1 cellular context compared by ENCODE assay signal in genomic region chr2:20302019-20302418, GRCh38.
TF ChIP-seq lines count a peak whose summit lies in the region.

No MANE protein-coding gene starts in this region.

TF ChIP-seq in SK-N-SH treated with all-trans-retinoic acid at 6 μM for 48 hours, 23 proteins besides CTCF, POLR2A, EP300 and RAD21 (continued from another document):
- TF ChIP-seq, protein P1, sequence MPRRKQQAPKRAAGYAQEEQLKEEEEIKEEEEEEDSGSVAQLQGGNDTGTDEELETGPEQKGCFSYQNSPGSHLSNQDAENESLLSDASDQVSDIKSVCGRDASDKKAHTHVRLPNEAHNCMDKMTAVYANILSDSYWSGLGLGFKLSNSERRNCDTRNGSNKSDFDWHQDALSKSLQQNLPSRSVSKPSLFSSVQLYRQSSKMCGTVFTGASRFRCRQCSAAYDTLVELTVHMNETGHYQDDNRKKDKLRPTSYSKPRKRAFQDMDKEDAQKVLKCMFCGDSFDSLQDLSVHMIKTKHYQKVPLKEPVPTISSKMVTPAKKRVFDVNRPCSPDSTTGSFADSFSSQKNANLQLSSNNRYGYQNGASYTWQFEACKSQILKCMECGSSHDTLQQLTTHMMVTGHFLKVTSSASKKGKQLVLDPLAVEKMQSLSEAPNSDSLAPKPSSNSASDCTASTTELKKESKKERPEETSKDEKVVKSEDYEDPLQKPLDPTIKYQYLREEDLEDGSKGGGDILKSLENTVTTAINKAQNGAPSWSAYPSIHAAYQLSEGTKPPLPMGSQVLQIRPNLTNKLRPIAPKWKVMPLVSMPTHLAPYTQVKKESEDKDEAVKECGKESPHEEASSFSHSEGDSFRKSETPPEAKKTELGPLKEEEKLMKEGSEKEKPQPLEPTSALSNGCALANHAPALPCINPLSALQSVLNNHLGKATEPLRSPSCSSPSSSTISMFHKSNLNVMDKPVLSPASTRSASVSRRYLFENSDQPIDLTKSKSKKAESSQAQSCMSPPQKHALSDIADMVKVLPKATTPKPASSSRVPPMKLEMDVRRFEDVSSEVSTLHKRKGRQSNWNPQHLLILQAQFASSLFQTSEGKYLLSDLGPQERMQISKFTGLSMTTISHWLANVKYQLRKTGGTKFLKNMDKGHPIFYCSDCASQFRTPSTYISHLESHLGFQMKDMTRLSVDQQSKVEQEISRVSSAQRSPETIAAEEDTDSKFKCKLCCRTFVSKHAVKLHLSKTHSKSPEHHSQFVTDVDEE (CRISPR knock-in tag; IDR thresholded peaks at IDR 0.05), result no peak
